27 cellular contexts compared by ENCODE assay signal in genomic region chr2:159942149-159942548, GRCh38. TPM values are rescaled to one million over a fixed set of nuclear protein-coding genes. Genes with fewer than 3 reads are reported as not detected.
DNase-seq lines count a peak whose midpoint lies in the region; ATAC-seq, FAIRE-seq and TF ChIP-seq lines count a peak whose summit lies in the region.
"Had no signal": no experiment of that assay in that cellular context is flagged by ENCODE, and none has a peak within 500 bp of the region (broad histone marks: within the 10 kb centered on the region; RNA-seq: fewer than 3 reads in every experiment).

No MANE protein-coding gene starts in this region.

- TF ChIP-seq CTCF in HepG2 (CRISPR knock-in tag; IDR thresholded peaks at IDR 0.05) (no peak), right lobe of liver (IDR thresholded peaks at IDR 0.05) (no peak), endothelial cell of umbilical vein (IDR thresholded peaks at IDR 0.05; ENCODE audit: extremely low read depth in 1 of 2, insufficient read depth in 1 of 2, low read depth in 1 of 2, low read length in 2 of 2) (no peak)

- BruUV-seq in HepG2 (replicated peaks; lab: Mats Ljungman, UMichigan) (no TSS peak), endothelial cell of umbilical vein (replicated peaks; lab: Mats Ljungman, UMichigan) (no TSS peak)

- no peak for TF ChIP-seq RAD21 in HepG2 (CRISPR knock-in tag; IDR thresholded peaks at IDR 0.05)

- POLR2A ChIA-PET in HepG2 (lab: Yijun Ruan, JAX), result no interaction called here
- POLR2A ChIA-PET in endothelial cell of umbilical vein (lab: Charles Lee), result no interaction called here

- in situ Hi-C loops in HepG2 (cut with HindIII; ENCODE audit: extremely low pct_ligation_motif_present, low pct_unique_long_range_greater_than_20kb), result no loop called here

- H3K9me3 ChIP-seq in HepG2 (ENCODE audit: low read length) (no peaks in the 10 kb centered on the region), right lobe of liver (no peaks in the 10 kb centered on the region), endothelial cell of umbilical vein (replicated peaks; ENCODE audit: control insufficient read depth, insufficient read depth, low read length) (no peaks in the 10 kb centered on the region)
- H3K9me3 ChIP-seq: lower lobe of right lung, mucosa of descending colon, sigmoid colon, thoracic aorta, uterus had no signal

- no peak for FAIRE-seq in HepG2 (lab: Jason Lieb, UNC)
- FAIRE-seq in endothelial cell of umbilical vein (lab: Jason Lieb, UNC), result no peak
- FAIRE-seq: A204.1, astrocyte, islet of Langerhans had no signal

- intact Hi-C loops in HepG2 (cut with micrococcal nuclease; ENCODE audit: unreplicated experiment) (loop anchor here (5.0 kb wide), 1 partner anchor 185 kb away; no protein-coding TSS in a partner anchor), right lobe of liver (cut with DNase I) (no loop called here), endothelial cell of umbilical vein (cut with micrococcal nuclease) (loop anchor here (5.0 kb wide), 1 partner anchor 145 kb away; the partner anchor contains the start of gene CD302)

- H3K36me3 ChIP-seq in HepG2 (replicated peaks in 1 of 2; ENCODE audit: control insufficient read depth in 1 of 2, insufficient read depth in 2 of 2, low read length in 2 of 2), result no peaks in the 10 kb centered on the region
- H3K36me3 ChIP-seq in right lobe of liver, result no peaks in the 10 kb centered on the region
- H3K36me3 ChIP-seq in endothelial cell of umbilical vein (ENCODE audit: control insufficient read depth in 2 of 2, extremely low read depth in 1 of 2, insufficient read depth in 2 of 2, low read length in 2 of 2), result no peaks in the 10 kb centered on the region
- H3K36me3 ChIP-seq: lower lobe of right lung, sigmoid colon, thoracic aorta, uterus had no signal

- H3K79me2 ChIP-seq in HepG2 (ENCODE audit: insufficient read depth, low read length), result no peaks in the 10 kb centered on the region
- H3K79me2 ChIP-seq in endothelial cell of umbilical vein (ENCODE audit: control insufficient read depth, insufficient read depth, low read length), result no peaks in the 10 kb centered on the region
- H3K79me2 ChIP-seq: parathyroid adenoma had no signal

- 0% methylated on average over 1 of the region's 1 CpG for WGBS in HepG2 (ENCODE audit: low lambda C conversion rate)
- WGBS in right lobe of liver (ENCODE audit: insufficient coverage, low coverage, low lambda C conversion rate, missing lambda C conversion rate), result 23% methylated on average over 1 of the region's 1 CpG

- H3K27ac ChIP-seq in HepG2 (ENCODE audit: extremely low read length, insufficient read depth, low read length) (no peak overlapping the region), right lobe of liver (no peak overlapping the region), endothelial cell of umbilical vein (ENCODE audit: insufficient read depth, low read depth, low read length) (peak overlapping the region; percentile 51)
- H3K27ac ChIP-seq: KMS-11, lower lobe of right lung, parathyroid adenoma, sigmoid colon, thoracic aorta, uterus had no signal

- no peak overlapping the region for H3K4me3 ChIP-seq in HepG2 (replicated peaks in 1 of 3; ENCODE audit: insufficient read depth in 1 of 3, low read depth in 2 of 3, low read length in 3 of 3)
- no peak overlapping the region for H3K4me3 ChIP-seq in right lobe of liver
- no peak overlapping the region for H3K4me3 ChIP-seq in endothelial cell of umbilical vein (replicated peaks in 1 of 3; ENCODE audit: insufficient read depth in 1 of 3, low read depth in 1 of 3, low read length in 3 of 3)
- H3K4me3 ChIP-seq: GM23338, lower lobe of right lung, mucosa of descending colon, sigmoid colon, thoracic aorta, uterus had no signal

- DNase-seq in HepG2 (ENCODE audit: low spot score) (no peak), right lobe of liver (no peak), endothelial cell of umbilical vein (ENCODE audit: low read depth, low spot score) (peak; percentile 94), lung microvascular endothelial cell (ENCODE audit: low read depth in 2 of 2) (peak; percentile 54 to 86), HT-29 (ENCODE audit: low spot score) (no peak), NCI-H2171 (lab: John Stamatoyannopoulos, UW) (no peak), NCI-H524 (lab: John Stamatoyannopoulos, UW) (no peak)
- DNase-seq in stimulated activated CD4-positive, alpha-beta T cell treated with anti-CD3 and anti-CD28 coated beads, Interleukin-15, amount 100 ng/mL, for 24 hours, result no peak
- DNase-seq: activated effector memory CD4-positive, alpha-beta T cell treated with Interleukin-2 at 50 U/mL for 16 hours; CD8-positive, alpha-beta T cell; hypothalamus; lower lobe of right lung; mucosa of descending colon; NCI-H1436; NCI-H2081 treated with DMSO at 0.1 percent for 48 hours; NCI-H82; sigmoid colon; uterus had no signal

- no peak overlapping the region for H2AFZ ChIP-seq in HepG2 (ENCODE audit: low read length)
- H2AFZ ChIP-seq in endothelial cell of umbilical vein (ENCODE audit: low read depth, low read length), result no peak overlapping the region
- H2AFZ ChIP-seq: GM23338, parathyroid adenoma had no signal

- H3K9ac ChIP-seq in HepG2 (ENCODE audit: insufficient read depth, low read depth, low read length) (no peak overlapping the region), endothelial cell of umbilical vein (replicated peaks; ENCODE audit: extremely low read depth, insufficient read depth, low read length) (peak overlapping the region; percentile 50)
- H3K9ac ChIP-seq: KMS-11, parathyroid adenoma had no signal

- H3K4me1 ChIP-seq in HepG2 (ENCODE audit: insufficient read depth, low read length), result no peaks in the 10 kb centered on the region
- H3K4me1 ChIP-seq in right lobe of liver, result no peaks in the 10 kb centered on the region
- H3K4me1 ChIP-seq in endothelial cell of umbilical vein (ENCODE audit: control insufficient read depth, extremely low read depth, insufficient read depth, low read length), result peaks cover 33% of the 10 kb centered on the region
- H3K4me1 ChIP-seq: parathyroid adenoma, uterus had no signal

- no peaks in the 10 kb centered on the region for H3K9me1 ChIP-seq in endothelial cell of umbilical vein (replicated peaks; ENCODE audit: control insufficient read depth, extremely low read depth, insufficient read depth, low read length)

- dilution Hi-C loops in endothelial cell of umbilical vein (cut with MboI; ENCODE audit: extremely low pct_ligation_motif_present, low sequenced_read_pairs), result no loop called here

- TF ChIP-seq EP300 in HepG2 (IDR thresholded peaks at IDR 0.05; ENCODE audit: low read depth in 2 of 2, low read length in 2 of 2) (no peak), HepG2 (CRISPR knock-in tag; IDR thresholded peaks at IDR 0.05; ENCODE audit: borderline replicate concordance) (no peak)

- ATAC-seq in HepG2 (no peak), right lobe of liver (no peak)
- ATAC-seq: CD8-positive, alpha-beta T cell; GM23338; lower lobe of right lung; mucosa of descending colon had no signal

- no peaks in the 10 kb centered on the region for H4K20me1 ChIP-seq in HepG2 (ENCODE audit: insufficient read depth, low read length)
- H4K20me1 ChIP-seq in endothelial cell of umbilical vein (replicated peaks; ENCODE audit: control insufficient read depth, extremely low read depth, insufficient read depth, low read length), result no peaks in the 10 kb centered on the region

- TF ChIP-seq POLR2A in HepG2 (IDR thresholded peaks at IDR 0.05; ENCODE audit: insufficient read depth in 1 of 2, low read depth in 2 of 2, low read length in 2 of 2) (no peak), right lobe of liver (IDR thresholded peaks at IDR 0.05) (no peak), endothelial cell of umbilical vein (IDR thresholded peaks at IDR 0.05; ENCODE audit: low read depth, low read length) (peak; percentile 31)

- H3K27me3 ChIP-seq in HepG2 (ENCODE audit: control insufficient read depth in 1 of 2, insufficient read depth in 2 of 2, low read length in 2 of 2) (no peaks in the 10 kb centered on the region; a peak in 1 of 5 replicates), right lobe of liver (no peaks in the 10 kb centered on the region), endothelial cell of umbilical vein (ENCODE audit: control insufficient read depth in 2 of 2, insufficient read depth in 2 of 2, low read length in 2 of 2) (no peaks in the 10 kb centered on the region)
- H3K27me3 ChIP-seq: sigmoid colon, uterus had no signal

- CTCF ChIA-PET in HepG2 (lab: Yijun Ruan, JAX; ENCODE audit: low intra/inter-chr PET ratio, low total read pairs) (no interaction called here), endothelial cell of umbilical vein (lab: Charles Lee) (interaction anchor here (0.7 to 1.3 kb wide), 4 partner anchors 13 to 693 kb away, joined by 3 to 7 read pairs (median 3); no protein-coding TSS in a partner anchor)

- H3K4me2 ChIP-seq in HepG2 (ENCODE audit: low read depth, low read length), result no peak overlapping the region
- peak overlapping the region; percentile 27 for H3K4me2 ChIP-seq in endothelial cell of umbilical vein (ENCODE audit: insufficient read depth, low read length)
- H3K4me2 ChIP-seq: GM23338, KMS-11 had no signal

RNA-seq across cellular contexts. Expression of gene LY75, which starts 37.6 kb away (rescaled TPM):
- total RNA-seq in HepG2 (2016; rRNA removed; fragmentation: Illumina TruSeq; extraction: Trizol) (not detected in 2 replicates), right lobe of liver (1 to 10 TPM in 2 of 6 experiments, under 1 TPM in 4; 0.37 to 1.4 (median 0.75) TPM), endothelial cell of umbilical vein (11.7 and 13.2 TPM in 2 replicates), lung microvascular endothelial cell (7.4 and 8.7 TPM in 2 replicates)
- not detected in 2 replicates for total RNA-seq in HepG2 (2016; cell fraction: cytosol; rRNA removed; fragmentation: Illumina TruSeq; extraction: Trizol; ENCODE audit: low read depth)
- total RNA-seq in HepG2 (2016; cell fraction: insoluble cytoplasmic fraction; rRNA removed; fragmentation: Illumina TruSeq; extraction: Trizol), result not detected in 2 replicates
- not detected in 2 replicates for total RNA-seq in HepG2 (2016; cell fraction: membrane; rRNA removed; fragmentation: Illumina TruSeq; extraction: Trizol)
- total RNA-seq in HepG2 (2016; cell fraction: nucleus; rRNA removed; fragmentation: Illumina TruSeq; extraction: Trizol), result not detected in 2 replicates
- polyA plus RNA-seq in HepG2 (2011; rRNA removed) (not detected in 2 replicates), endothelial cell of umbilical vein (2.8 and 3.8 TPM in 2 replicates)
- polyA plus RNA-seq in HepG2 (2011; cell fraction: cytosol; rRNA removed), result not detected in 2 replicates
- not detected in 2 replicates for polyA plus RNA-seq in HepG2 (2011; cell fraction: nucleus; rRNA removed)
- not detected in 2 replicates for polyA plus RNA-seq in HepG2 (2012)
- not detected in 2 replicates for polyA plus RNA-seq in HepG2 (2016; cell fraction: cytosol; fragmentation: Illumina TruSeq; extraction: Trizol; ENCODE audit: low read depth)
- polyA plus RNA-seq in HepG2 (2016; cell fraction: insoluble cytoplasmic fraction; fragmentation: Illumina TruSeq; extraction: Trizol; ENCODE audit: low read depth), result not detected in 2 replicates
- polyA plus RNA-seq in HepG2 (2016; cell fraction: membrane; fragmentation: Illumina TruSeq; extraction: Trizol; ENCODE audit: low read depth), result not detected in 2 replicates
- polyA plus RNA-seq in HepG2 (2016; cell fraction: nucleus; fragmentation: Illumina TruSeq; extraction: Trizol; ENCODE audit: insufficient read depth, low read depth), result not detected in 2 replicates
- 0.12 TPM in 1 of 2 replicates, not detected in the other for polyA minus RNA-seq in HepG2 (2011; rRNA and poly(A)+ RNA removed; ENCODE audit: low replicate concordance)
- not detected in 2 replicates for polyA minus RNA-seq in HepG2 (2011; cell fraction: cytosol; rRNA and poly(A)+ RNA removed)
- polyA minus RNA-seq in HepG2 (2011; cell fraction: nucleus; rRNA and poly(A)+ RNA removed), result not detected in 2 replicates
- 3.7 and 4.1 TPM in 2 replicates for polyA plus RNA-seq in endothelial cell of umbilical vein (2011; cell fraction: cytosol; rRNA removed)
- polyA plus RNA-seq in endothelial cell of umbilical vein (2011; cell fraction: nucleus; rRNA removed), result 5.4 and 6.8 TPM in 2 replicates
- polyA plus RNA-seq in endothelial cell of umbilical vein (2012), result 2.4 and 6.3 TPM in 2 replicates
- 9.4 and 12.1 TPM in 2 replicates for polyA minus RNA-seq in endothelial cell of umbilical vein
- polyA minus RNA-seq in endothelial cell of umbilical vein (2011; cell fraction: cytosol; rRNA and poly(A)+ RNA removed), result not detected
- polyA minus RNA-seq in endothelial cell of umbilical vein (2011; cell fraction: nucleus; rRNA and poly(A)+ RNA removed), result 10.7 and 19.9 TPM in 2 replicates
- 22.7 and 27.2 TPM in 2 replicates for total RNA-seq in HT-29 (2014; rRNA removed; shearing (Covaris generic))
- total RNA-seq: OCI-LY7 had no signal
- polyA plus RNA-seq: neural cell had no signal

Comparison
In these comparisons a context has a peak if more than half of its experiments do, and no peak if none do; other contexts are left out.
1. intact Hi-C loops: an anchor here in HepG2 (5.0 kb wide) and endothelial cell of umbilical vein (5.0 kb wide); none called in right lobe of liver.
2. DNase-seq: peak in endothelial cell of umbilical vein (single experiment) and lung microvascular endothelial cell (2 of 2); none in HepG2 (single experiment), right lobe of liver (0 of 3), HT-29 (single experiment), stimulated activated CD4-positive, alpha-beta T cell treated with anti-CD3 and anti-CD28 coated beads, Interleukin-15, amount 100 ng/mL, for 24 hours (single experiment), NCI-H2171 (single experiment) and NCI-H524 (0 of 2).